In genomic region chr3:42742688-42743087, GRCh38 we compare ENCODE assay signal across 19 cellular contexts. TPM values are rescaled to one million over a fixed set of nuclear protein-coding genes. Genes with fewer than 3 reads are reported as not detected.
A peak's percentile ranks its signal among the peaks of the same experiment; 100 is the strongest.
DNase-seq lines count a peak whose midpoint lies in the region; ATAC-seq and TF ChIP-seq lines count a peak whose summit lies in the region.
"Had no signal": no experiment of that assay in that cellular context is flagged by ENCODE, and none has a peak within 500 bp of the region (broad histone marks: within the 10 kb centered on the region; RNA-seq: fewer than 3 reads in every experiment).

No MANE protein-coding gene starts in this region.

- H3K27ac Mint-ChIP-seq in activated CD8-positive, alpha-beta memory T cell treated with anti-CD3 and anti-CD28 coated beads, Interleukin-2, amount 10 ng/mL, durations not matched to agents 7 days and 5 days: no peak overlapping the region
- no peak overlapping the region for H3K27ac Mint-ChIP-seq in chondrocyte (ENCODE audit: unreplicated experiment)
- H3K27ac Mint-ChIP-seq in CD4-positive, alpha-beta T cell: no peak overlapping the region

- CTCF ChIA-PET in activated CD8-positive, alpha-beta memory T cell treated with anti-CD3 and anti-CD28 coated beads, Interleukin-2, amount 10 ng/mL, durations not matched to agents 7 days and 5 days (lab: Charles Lee): interaction anchor here (1.1 to 1.9 kb wide), 3 partner anchors 66 to 160 kb away, joined by 4 to 5 read pairs (median 5); partner anchors contain the start of gene SEC22C
- CTCF ChIA-PET in CD4-positive, alpha-beta T cell (lab: Charles Lee): no interaction called here

- H3K27me3 Mint-ChIP-seq in activated CD8-positive, alpha-beta memory T cell treated with anti-CD3 and anti-CD28 coated beads, Interleukin-2, amount 10 ng/mL, durations not matched to agents 7 days and 5 days: no peaks in the 10 kb centered on the region
- H3K27me3 Mint-ChIP-seq in chondrocyte (ENCODE audit: low read depth): peaks cover 2% of the 10 kb centered on the region
- no peaks in the 10 kb centered on the region for H3K27me3 Mint-ChIP-seq in CD4-positive, alpha-beta T cell

- H3K4me1 Mint-ChIP-seq in activated CD8-positive, alpha-beta memory T cell treated with anti-CD3 and anti-CD28 coated beads, Interleukin-2, amount 10 ng/mL, durations not matched to agents 7 days and 5 days: peaks cover 6% of the 10 kb centered on the region
- peaks cover 7% of the 10 kb centered on the region for H3K4me1 Mint-ChIP-seq in chondrocyte (ENCODE audit: low read depth)
- peaks cover 32% of the 10 kb centered on the region for H3K4me1 Mint-ChIP-seq in CD4-positive, alpha-beta T cell (ENCODE audit: low read depth)

- no peak overlapping the region for H3K4me3 Mint-ChIP-seq in activated CD8-positive, alpha-beta memory T cell treated with anti-CD3 and anti-CD28 coated beads, Interleukin-2, amount 10 ng/mL, durations not matched to agents 7 days and 5 days
- no peak overlapping the region for H3K4me3 Mint-ChIP-seq in chondrocyte (ENCODE audit: unreplicated experiment)
- no peak overlapping the region for H3K4me3 Mint-ChIP-seq in CD4-positive, alpha-beta T cell

- no peak for ATAC-seq in activated CD8-positive, alpha-beta memory T cell treated with anti-CD3 and anti-CD28 coated beads, Interleukin-2, amount 10 ng/mL, durations not matched to agents 7 days and 5 days
- ATAC-seq in left lobe of liver: no peak
- ATAC-seq in HG03159 (IDR thresholded peaks at IDR 0.05; ENCODE audit: unreplicated experiment): no peak
- no peak for ATAC-seq in CD4-positive, alpha-beta T cell (ENCODE audit: poor library complexity)

- no peaks in the 10 kb centered on the region for H3K9me3 Mint-ChIP-seq in activated CD8-positive, alpha-beta memory T cell treated with anti-CD3 and anti-CD28 coated beads, Interleukin-2, amount 10 ng/mL, durations not matched to agents 7 days and 5 days (ENCODE audit: low read depth)
- peaks cover 5% of the 10 kb centered on the region for H3K9me3 Mint-ChIP-seq in chondrocyte (ENCODE audit: low read depth)
- no peaks in the 10 kb centered on the region for H3K9me3 Mint-ChIP-seq in CD4-positive, alpha-beta T cell

- TF ChIP-seq CTCF in chondrocyte (IDR thresholded peaks at IDR 0.05): no peak
- no peak for TF ChIP-seq CTCF in CD4-positive, alpha-beta T cell (IDR thresholded peaks at IDR 0.05)

- intact Hi-C loops in CD4-positive, alpha-beta T cell (cut with DNase I, micrococcal nuclease): loop anchor here in 1 of 2 experiments (5.0 kb wide), 1 partner anchor 90 kb away; the partner anchor contains the start of gene ZBTB47

- H3K27ac ChIP-seq in cingulate gyrus (ENCODE audit: low read depth, low read length) (peak overlapping the region; percentile 67), substantia nigra (ENCODE audit: low read depth, low read length, poor library complexity, severe bottlenecking) (peak overlapping the region; percentile 54)
- H3K27ac ChIP-seq in CD4-positive, alpha-beta T cell (ENCODE audit: low read depth, low read length): no peak overlapping the region

- no peaks in the 10 kb centered on the region for H3K27me3 ChIP-seq in CD4-positive, alpha-beta T cell (ENCODE audit: control insufficient read depth, insufficient read depth, low read length)
- H3K27me3 ChIP-seq: MG63 had no signal

- POLR2A ChIA-PET in CD4-positive, alpha-beta T cell (lab: Charles Lee): no interaction called here

- H3K36me3 Mint-ChIP-seq in activated CD8-positive, alpha-beta memory T cell treated with anti-CD3 and anti-CD28 coated beads, Interleukin-2, amount 10 ng/mL, durations not matched to agents 7 days and 5 days: no peaks in the 10 kb centered on the region
- H3K36me3 Mint-ChIP-seq in chondrocyte (ENCODE audit: low read depth): no peaks in the 10 kb centered on the region
- H3K36me3 Mint-ChIP-seq in CD4-positive, alpha-beta T cell (ENCODE audit: low read depth): no peaks in the 10 kb centered on the region

- no peaks in the 10 kb centered on the region for H3K9me3 ChIP-seq in CD4-positive, alpha-beta T cell (ENCODE audit: control insufficient read depth, low read length)
- H3K9me3 ChIP-seq: Caco-2, MG63 had no signal

- peak; percentile 39 for DNase-seq in activated CD8-positive, alpha-beta memory T cell treated with anti-CD3 and anti-CD28 coated beads, Interleukin-2, amount 10 ng/mL, durations not matched to agents 7 days and 5 days
- DNase-seq in left lobe of liver (ENCODE audit: low spot score) (peak; percentile 35), substantia nigra (lab: John Stamatoyannopoulos, UW) (no peak), chondrocyte (ENCODE audit: low spot score) (no peak)
- no peak for DNase-seq in CD4-positive, alpha-beta T cell
- DNase-seq: Caco-2, EL, H7, IMR-90, Karpas-422, MG63, NCI-H1105, NCI-H1694, NCI-H2227 treated with DMSO at 0.1 percent for 48 hours, NCI-H524 treated with DMSO at 0.1 percent for 48 hours, SHP77 treated with DMSO at 0.1 percent for 48 hours had no signal

RNA-seq across cellular contexts. Expression of gene CCDC13, which starts 30.4 kb away (rescaled TPM):
- under 1 TPM; 0.35 to 0.41 TPM for total RNA-seq in activated CD8-positive, alpha-beta memory T cell treated with anti-CD3 and anti-CD28 coated beads, Interleukin-2, amount 10 ng/mL, durations not matched to agents 7 days and 5 days
- 1.6 TPM for total RNA-seq in left lobe of liver
- total RNA-seq in chondrocyte: 0.40 to 0.77 TPM in 2 of 3 replicates, not detected in the other
- total RNA-seq in CD4-positive, alpha-beta T cell: under 1 TPM in 1 of 2 experiments, not detected in 1; 0.38 TPM
- total RNA-seq: HT-29 had no signal

RNA-seq across cellular contexts. Expression of gene HHATL, which starts 40.1 kb away (rescaled TPM):
- not detected for total RNA-seq in activated CD8-positive, alpha-beta memory T cell treated with anti-CD3 and anti-CD28 coated beads, Interleukin-2, amount 10 ng/mL, durations not matched to agents 7 days and 5 days
- total RNA-seq in left lobe of liver (0.40 TPM), chondrocyte (not detected in 3 replicates)
- total RNA-seq in CD4-positive, alpha-beta T cell: not detected
- total RNA-seq: Caco-2, H7, HT-29, IMR-90 had no signal

RNA-seq across cellular contexts. Expression of gene KLHL40, which starts 57.4 kb away (rescaled TPM):
- not detected for total RNA-seq in activated CD8-positive, alpha-beta memory T cell treated with anti-CD3 and anti-CD28 coated beads, Interleukin-2, amount 10 ng/mL, durations not matched to agents 7 days and 5 days
- total RNA-seq in left lobe of liver (not detected), chondrocyte (not detected in 3 replicates)
- total RNA-seq in CD4-positive, alpha-beta T cell: not detected
- total RNA-seq: Caco-2, H7, HT-29, IMR-90 had no signal

Comparison
In these comparisons a context has a peak if more than half of its experiments do, and no peak if none do; other contexts are left out.
1. DNase-seq: peak in activated CD8-positive, alpha-beta memory T cell treated with anti-CD3 and anti-CD28 coated beads, Interleukin-2, amount 10 ng/mL, durations not matched to agents 7 days and 5 days (single experiment) and left lobe of liver (single experiment); none in substantia nigra (0 of 49), chondrocyte (single experiment) and CD4-positive, alpha-beta T cell (0 of 10).